8 cellular contexts compared by ENCODE assay signal in genomic region chr11:95924414-95924760, GRCh38. TPM values are rescaled to one million over a fixed set of nuclear protein-coding genes. Genes with fewer than 3 reads are reported as not detected.
DNase-seq lines count a peak whose midpoint lies in the region; ATAC-seq and TF ChIP-seq lines count a peak whose summit lies in the region.

No MANE protein-coding gene starts in this region.

- POLR2A ChIA-PET in AG04449 (lab: Yijun Ruan, JAX) = interaction anchor here (0.8 to 1.0 kb wide), 2 partner anchors 49 to 408 kb away, joined by 3 read pairs; no protein-coding TSS in a partner anchor
- POLR2A ChIA-PET in OCI-LY7 (lab: Charles Lee) = interaction anchor here (0.6 kb wide), 2 partner anchors 148 to 321 kb away, joined by 3 read pairs; no protein-coding TSS in a partner anchor

- peak overlapping the region; percentile 91 for H3K4me3 ChIP-seq in AG04449 (ENCODE audit: low read depth, low read length)
- peak overlapping the region; percentile 66 for H3K4me3 ChIP-seq in OCI-LY7 (ENCODE audit: low read depth, low read length, poor library complexity, severe bottlenecking)
- H3K4me3 ChIP-seq in ectodermal cell (ENCODE audit: insufficient read depth, low read depth, low read length) = peak overlapping the region; percentile 93
- peak overlapping the region; percentile 75 to 97 for H3K4me3 ChIP-seq in muscle layer of colon (ENCODE audit: low read depth in 1 of 2, low read length in 2 of 2)

- TF ChIP-seq CTCF in AG04449 (IDR thresholded peaks at IDR 0.05; ENCODE audit: insufficient read depth, low read length, missing control alignments) (no peak), OCI-LY7 (conservative IDR thresholded peaks at IDR 0.05; ENCODE audit: low read length) (no peak)

- BruUV-seq in OCI-LY7 (replicated peaks; lab: Mats Ljungman, UMichigan) = TSS peak; percentile 57

- H3K27me3 ChIP-seq in ectodermal cell (ENCODE audit: control insufficient read depth, insufficient read depth, low read length, poor library complexity, severe bottlenecking) (no peaks in the 10 kb centered on the region), muscle layer of colon (ENCODE audit: control insufficient read depth in 1 of 2, insufficient read depth in 2 of 2, low read length in 2 of 2) (no peaks in the 10 kb centered on the region)

- peak; percentile 1 for ATAC-seq in GM21423 (IDR thresholded peaks at IDR 0.05; ENCODE audit: unreplicated experiment)
- ATAC-seq in GM21737 (IDR thresholded peaks at IDR 0.05; ENCODE audit: unreplicated experiment) = no peak
- ATAC-seq in GM19324 (IDR thresholded peaks at IDR 0.05; ENCODE audit: low FRiP score, unreplicated experiment) = no peak

- peak overlapping the region; percentile 85 for H2AFZ ChIP-seq in OCI-LY7 (ENCODE audit: low read length)

- 0 to 2% methylated on average over 4 of the region's 4 CpGs for WGBS in ectodermal cell, 2 experiments

- H3K4me2 ChIP-seq in OCI-LY7 (ENCODE audit: low read length) = peak overlapping the region; percentile 76

- no peaks in the 10 kb centered on the region for H3K36me3 ChIP-seq in OCI-LY7 (ENCODE audit: insufficient read depth, low read length)
- H3K36me3 ChIP-seq in ectodermal cell (ENCODE audit: control insufficient read depth, insufficient read depth, low read length) = no peaks in the 10 kb centered on the region
- H3K36me3 ChIP-seq in muscle layer of colon (ENCODE audit: insufficient read depth, low read length) = no peaks in the 10 kb centered on the region

- H3K79me2 ChIP-seq in OCI-LY7 (ENCODE audit: insufficient read depth, low read depth, low read length) = no peaks in the 10 kb centered on the region

- H3K9ac ChIP-seq in muscle layer of colon (ENCODE audit: low read length) = peak overlapping the region; percentile 99

- CTCF ChIA-PET in AG04449 (lab: Yijun Ruan, JAX) = interaction anchor here (1.3 kb wide), 1 partner anchor 75 kb away, joined by 5 read pairs; no protein-coding TSS in a partner anchor
- CTCF ChIA-PET in OCI-LY7 (lab: Charles Lee; ENCODE audit: unreplicated experiment) = no interaction called here

- H3K4me1 ChIP-seq in OCI-LY7 (ENCODE audit: insufficient read depth, low read length, poor library complexity, severe bottlenecking) (no peaks in the 10 kb centered on the region), ectodermal cell (ENCODE audit: control insufficient read depth, insufficient read depth, low read length) (no peaks in the 10 kb centered on the region), muscle layer of colon (ENCODE audit: insufficient read depth, low read length) (peaks cover 11% of the 10 kb centered on the region)

- intact Hi-C loops in OCI-LY7 (cut with micrococcal nuclease; ENCODE audit: unreplicated experiment) = no loop called here

- DNase-seq in AG04449 (ENCODE audit: low read depth, low spot score) (no peak), OCI-LY7 (ENCODE audit: low spot score) (no peak), NCI-H446 (lab: John Stamatoyannopoulos, UW) (no peak)

- no peaks in the 10 kb centered on the region for H3K9me2 ChIP-seq in OCI-LY7 (ENCODE audit: insufficient read depth, low read length)

- H4K20me1 ChIP-seq in OCI-LY7 (ENCODE audit: insufficient read depth, low read length) = no peaks in the 10 kb centered on the region

- H3K9me3 ChIP-seq in OCI-LY7 (ENCODE audit: low read length) (no peaks in the 10 kb centered on the region), ectodermal cell (ENCODE audit: control insufficient read depth, low read length) (no peaks in the 10 kb centered on the region), muscle layer of colon (ENCODE audit: low read length) (no peaks in the 10 kb centered on the region)

- H3K27ac ChIP-seq in OCI-LY7 (ENCODE audit: low read depth, low read length, poor library complexity, severe bottlenecking) = no peak overlapping the region
- peak overlapping the region; percentile 90 for H3K27ac ChIP-seq in ectodermal cell (ENCODE audit: insufficient read depth, low read depth, low read length, poor library complexity, severe bottlenecking)
- peak overlapping the region; percentile 81 for H3K27ac ChIP-seq in muscle layer of colon (ENCODE audit: low read depth, low read length)

RNA-seq across cellular contexts. Expression of gene MTMR2, which starts 0.5 kb away (rescaled TPM):
- total RNA-seq in OCI-LY7 (2014; rRNA removed; shearing (Covaris generic)) = 0.57 and 0.79 TPM in 2 replicates
- 11.4 and 13.0 TPM in 2 replicates for total RNA-seq in OCI-LY7 (2022)
- polyA plus RNA-seq in ectodermal cell (2013, experiment 1 of 4) = 61.0 TPM
- 69.3 TPM for polyA plus RNA-seq in ectodermal cell (2013, experiment 2 of 4)
- 49.5 TPM for polyA plus RNA-seq in ectodermal cell (2013, experiment 3 of 4)
- 56.7 TPM for polyA plus RNA-seq in ectodermal cell (2013, experiment 4 of 4)
